ENCODE assay signal across 8 cellular contexts in genomic region chr1:39490596-39491145, GRCh38. TPM values are rescaled to one million over a fixed set of nuclear protein-coding genes. Genes with fewer than 3 reads are reported as not detected.
DNase-seq lines count a peak whose midpoint lies in the region; FAIRE-seq and TF ChIP-seq lines count a peak whose summit lies in the region.

No MANE protein-coding gene starts in this region.

- H3K4me2 ChIP-seq in OCI-LY1 (ENCODE audit: low read length), result peak overlapping the region; percentile 86

- H3K36me3 Mint-ChIP-seq in CD8-positive, alpha-beta memory T cell, result peaks cover 4 to 20% (median 5%) of the 10 kb centered on the region in 3 donors
- H3K36me3 Mint-ChIP-seq in chondrocyte (ENCODE audit: low read depth) (peaks cover 11% of the 10 kb centered on the region), mesothelial cell of epicardium (peaks cover 16% of the 10 kb centered on the region)

- H3K79me2 ChIP-seq in OCI-LY1 (ENCODE audit: insufficient read depth, low read length), result no peaks in the 10 kb centered on the region

- POLR2A ChIA-PET in CD8-positive, alpha-beta memory T cell (lab: Charles Lee), result no interaction called here
- POLR2A ChIA-PET in GM10248 (lab: Yijun Ruan, JAX), result no interaction called here

- no peaks in the 10 kb centered on the region for H3F3A ChIP-seq in OCI-LY1 (ENCODE audit: insufficient read depth, low read length)

- H3K4me3 ChIP-seq in CD8-positive, alpha-beta memory T cell (ENCODE audit: low read length), result no peak overlapping the region
- H3K4me3 ChIP-seq in H7 (ENCODE audit: insufficient read depth, low read depth, low read length), result peak overlapping the region; percentile 59
- peak overlapping the region; percentile 64 for H3K4me3 ChIP-seq in OCI-LY1 (ENCODE audit: low read depth, low read length, poor library complexity, severe bottlenecking)

- H3K9ac ChIP-seq in OCI-LY1 (ENCODE audit: low read length), result no peak overlapping the region; the same call in 1 of the 2 replicates

- H3K27ac ChIP-seq in CD8-positive, alpha-beta memory T cell (ENCODE audit: low read depth, low read length), result no peak overlapping the region
- H3K27ac ChIP-seq in OCI-LY1 (ENCODE audit: low read depth, low read length, poor library complexity, severe bottlenecking), result no peak overlapping the region

- no peaks in the 10 kb centered on the region for H3K9me2 ChIP-seq in OCI-LY1 (ENCODE audit: low read depth, low read length)

- peak overlapping the region; percentile 17 to 89 (median 66) for H3K4me3 Mint-ChIP-seq in CD8-positive, alpha-beta memory T cell
- peak overlapping the region; percentile 59 for H3K4me3 Mint-ChIP-seq in chondrocyte (ENCODE audit: unreplicated experiment)
- peak overlapping the region; percentile 49 for H3K4me3 Mint-ChIP-seq in mesothelial cell of epicardium

- no peaks in the 10 kb centered on the region for H3K9me3 Mint-ChIP-seq in CD8-positive, alpha-beta memory T cell
- H3K9me3 Mint-ChIP-seq in chondrocyte (ENCODE audit: low read depth) (no peaks in the 10 kb centered on the region), mesothelial cell of epicardium (no peaks in the 10 kb centered on the region)

- peaks cover 8% of the 10 kb centered on the region for H3K36me3 ChIP-seq in CD8-positive, alpha-beta memory T cell (ENCODE audit: insufficient read depth, low read length)
- H3K36me3 ChIP-seq in H7 (replicated peaks; ENCODE audit: control insufficient read depth, insufficient read depth, low read length) (peaks cover 3% of the 10 kb centered on the region), OCI-LY1 (ENCODE audit: insufficient read depth, low read length) (peaks cover 12% of the 10 kb centered on the region)

- H3K9me3 ChIP-seq in CD8-positive, alpha-beta memory T cell (ENCODE audit: low read length), result no peaks in the 10 kb centered on the region
- no peaks in the 10 kb centered on the region for H3K9me3 ChIP-seq in OCI-LY1 (ENCODE audit: low read length)

- no peak for TF ChIP-seq POLR2A in H54 (IDR thresholded peaks at IDR 0.05; ENCODE audit: low read depth, low read length)

- H3K4me1 ChIP-seq in CD8-positive, alpha-beta memory T cell (ENCODE audit: insufficient read depth, low read length), result no peaks in the 10 kb centered on the region
- peaks cover 11% of the 10 kb centered on the region for H3K4me1 ChIP-seq in OCI-LY1 (ENCODE audit: insufficient read depth, low read length, severe bottlenecking)

- FAIRE-seq in H54 (lab: Jason Lieb, UNC) (no peak), GM19239 (lab: Jason Lieb, UNC) (no peak)

- H3K27me3 ChIP-seq in CD8-positive, alpha-beta memory T cell (ENCODE audit: insufficient read depth, low read length, poor library complexity, severe bottlenecking), result peaks cover 15% of the 10 kb centered on the region
- peaks cover 54% of the 10 kb centered on the region for H3K27me3 ChIP-seq in H7 (ENCODE audit: control insufficient read depth, insufficient read depth, low read length)
- H3K27me3 ChIP-seq in OCI-LY1 (ENCODE audit: insufficient read depth, low read length), result no peaks in the 10 kb centered on the region

- TF ChIP-seq CTCF in OCI-LY1 (IDR thresholded peaks at IDR 0.05; ENCODE audit: low read length) (no peak), chondrocyte (IDR thresholded peaks at IDR 0.05) (no peak), mesothelial cell of epicardium (IDR thresholded peaks at IDR 0.05; ENCODE audit: unreplicated experiment) (no peak), GM10248 (IDR thresholded peaks at IDR 0.05; ENCODE audit: control extremely low read depth, extremely low read depth, low read depth, missing control alignments) (no peak)

- peak overlapping the region in 2 of 8 donors; percentile 24 to 26 for H3K27ac Mint-ChIP-seq in CD8-positive, alpha-beta memory T cell
- H3K27ac Mint-ChIP-seq in chondrocyte (ENCODE audit: unreplicated experiment) (no peak overlapping the region), mesothelial cell of epicardium (no peak overlapping the region)

- no peaks in the 10 kb centered on the region for H4K20me1 ChIP-seq in OCI-LY1 (ENCODE audit: insufficient read depth, low read length)

- H3K27me3 Mint-ChIP-seq in CD8-positive, alpha-beta memory T cell, result peaks cover 8 to 22% of the 10 kb centered on the region in 2 donors
- peaks cover 3% of the 10 kb centered on the region for H3K27me3 Mint-ChIP-seq in chondrocyte (ENCODE audit: low read depth)
- H3K27me3 Mint-ChIP-seq in mesothelial cell of epicardium (ENCODE audit: low read depth), result peaks cover 50% of the 10 kb centered on the region

- H2AFZ ChIP-seq in OCI-LY1 (ENCODE audit: low read length), result no peak overlapping the region

- H3K4me1 Mint-ChIP-seq in CD8-positive, alpha-beta memory T cell, result peaks cover 0 to 10% (median 9%) of the 10 kb centered on the region in 3 donors
- H3K4me1 Mint-ChIP-seq in chondrocyte (ENCODE audit: low read depth) (peaks cover 4% of the 10 kb centered on the region), mesothelial cell of epicardium (peaks cover 2% of the 10 kb centered on the region)

- DNase-seq in CD8-positive, alpha-beta memory T cell, result peak in 3 of 5 donors; percentile 15 to 57 (median 38)
- DNase-seq in H7, result peak; percentile 85
- DNase-seq in chondrocyte (ENCODE audit: low spot score), result peak; percentile 85
- DNase-seq in mesothelial cell of epicardium (ENCODE audit: low spot score in 2 of 2, unreplicated experiment in 2 of 2), result no peak
- no peak for DNase-seq in H54 (ENCODE audit: insufficient read length, low spot score)
- no peak for DNase-seq in GM19239 (ENCODE audit: insufficient read length, low spot score)
- DNase-seq in GM10248 (ENCODE audit: extremely low spot score), result no peak

- CTCF ChIA-PET in CD8-positive, alpha-beta memory T cell (lab: Charles Lee), result no interaction called here
- CTCF ChIA-PET in GM10248 (lab: Yijun Ruan, JAX), result interaction anchor here (1.0 to 3.2 kb wide), 3 partner anchors 15 to 26 kb away, joined by 3 to 18 read pairs (median 6); no protein-coding TSS in a partner anchor

RNA-seq across cellular contexts. Expression of gene BMP8A, which starts 0.8 kb away (rescaled TPM):
- total RNA-seq in CD8-positive, alpha-beta memory T cell, result under 1 TPM in 1 of 2 experiments, not detected in 1; 0.18 TPM
- not detected for polyA plus RNA-seq in CD8-positive, alpha-beta memory T cell
- 0.07 and 0.81 TPM in 2 replicates for total RNA-seq in H7 (2014; rRNA removed; shearing (Covaris generic))
- total RNA-seq in chondrocyte, result 0.12 TPM in 1 of 3 replicates, not detected in the others
- total RNA-seq in mesothelial cell of epicardium, result 0.27 TPM in 1 of 3 replicates, not detected in the others

Comparison
In these comparisons a context has a peak if more than half of its experiments do, and no peak if none do; other contexts are left out.
1. DNase-seq: peak in CD8-positive, alpha-beta memory T cell (3 of 5), H7 (single experiment) and chondrocyte (single experiment); none in mesothelial cell of epicardium (0 of 2), H54 (single experiment), GM19239 (single experiment) and GM10248 (single experiment).
2. Peak in every context shown above with its lines, with median percentiles within 50 percentile points of each other: H3K4me3 Mint-ChIP-seq.